Comparison of ENCODE assay signal across 8 cellular contexts in the genomic region with DNA sequence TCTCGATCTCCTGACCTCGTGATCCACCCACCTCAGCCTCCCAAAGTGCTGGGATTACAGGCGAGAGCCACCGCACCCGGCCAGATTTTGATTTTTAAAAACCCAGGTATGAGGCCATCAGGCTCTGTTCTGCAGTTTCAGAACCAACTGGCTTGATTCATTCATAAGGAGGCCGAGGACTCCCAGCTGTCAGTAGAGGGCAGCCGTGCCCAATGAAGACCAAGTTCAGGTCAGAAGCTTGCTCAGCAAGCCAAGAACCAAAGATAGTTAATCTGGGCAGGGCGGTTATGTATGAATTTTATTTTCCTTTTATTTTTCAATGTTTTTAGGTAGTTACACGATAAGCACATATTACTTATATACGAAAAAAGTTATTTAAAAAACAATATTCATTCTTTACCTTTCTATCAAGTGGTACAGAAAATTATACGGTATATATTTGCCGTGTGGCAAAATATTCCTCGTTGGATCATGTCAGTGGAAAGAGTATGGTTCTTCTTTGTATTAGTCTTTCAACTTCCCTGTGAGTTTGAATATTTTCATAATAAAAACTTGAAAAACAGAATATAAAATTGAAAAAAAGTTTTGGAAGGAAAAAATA. TPM values are rescaled to one million over a fixed set of nuclear protein-coding genes. Genes with fewer than 3 reads are reported as not detected.
A peak's percentile ranks its signal among the peaks of the same experiment; 100 is the strongest.
DNase-seq lines count a peak whose midpoint lies in the region; ATAC-seq and TF ChIP-seq lines count a peak whose summit lies in the region.
"Had no signal": no experiment of that assay in that cellular context is flagged by ENCODE, and none has a peak within 500 bp of the region (broad histone marks: within the 10 kb centered on the region; RNA-seq: fewer than 3 reads in every experiment).

No MANE protein-coding gene starts in this region.

- intact Hi-C loops in naive thymus-derived CD4-positive, alpha-beta T cell (cut with micrococcal nuclease): loop anchor here (1.0 to 5.0 kb wide), 8 partner anchors 18 to 375 kb away; partner anchors contain the start of genes ZFP62 (in 2 of the 2) and MGAT1 (in 1 of the 2)

- H3K36me3 ChIP-seq in naive thymus-derived CD4-positive, alpha-beta T cell (ENCODE audit: control insufficient read depth in 2 of 3, insufficient read depth in 3 of 3, low read length in 3 of 3): peaks cover 0 to 15% (median 0%) of the 10 kb centered on the region in 3 experiments

- H3K4me3 Mint-ChIP-seq in naive thymus-derived CD4-positive, alpha-beta T cell: no peak overlapping the region

- peak; percentile 87 for ATAC-seq in naive thymus-derived CD4-positive, alpha-beta T cell

- no peaks in the 10 kb centered on the region for H3K9me3 ChIP-seq in naive thymus-derived CD4-positive, alpha-beta T cell (ENCODE audit: control insufficient read depth in 2 of 3, low read length in 3 of 3)

- DNase-seq in GM04504 (ENCODE audit: low read depth) (peak; percentile 64), HEK293T (ENCODE audit: extremely low spot score) (peak; percentile 73), NCI-H774 (lab: John Stamatoyannopoulos, UW) (peak; percentile 56), erythroblast (lab: John Stamatoyannopoulos, UW) (peak; percentile 86 to 90)
- peak; percentile 64 for DNase-seq in activated CD8-positive, alpha-beta memory T cell treated with anti-CD3 and anti-CD28 coated beads, Interleukin-2, amount 50 U/mL, for 48 hours
- peak; percentile 45 to 78 (median 65) for DNase-seq in naive thymus-derived CD4-positive, alpha-beta T cell
- DNase-seq in stimulated activated naive CD4-positive, alpha-beta T cell treated with Interleukin-2 at 50 U/mL for 16 hours (lab: John Stamatoyannopoulos, UW): peak; percentile 71

- peaks cover 23 to 58% (median 46%) of the 10 kb centered on the region in 7 donors for H3K4me1 Mint-ChIP-seq in naive thymus-derived CD4-positive, alpha-beta T cell

- H3K4me3 ChIP-seq in naive thymus-derived CD4-positive, alpha-beta T cell (ENCODE audit: low read length): no peak overlapping the region

- peaks cover 0 to 7% of the 10 kb centered on the region in 2 donors for H3K4me1 ChIP-seq in naive thymus-derived CD4-positive, alpha-beta T cell (ENCODE audit: control insufficient read depth in 2 of 2, insufficient read depth in 2 of 2, low read length in 2 of 2)

- no peak overlapping the region for H3K27ac ChIP-seq in naive thymus-derived CD4-positive, alpha-beta T cell (ENCODE audit: low read depth, low read length)

- TF ChIP-seq POLR2A in erythroblast (IDR thresholded peaks at IDR 0.05; ENCODE audit: low read length): no peak

- peaks cover 0 to 9% (median 0%) of the 10 kb centered on the region in 5 donors for H3K36me3 Mint-ChIP-seq in naive thymus-derived CD4-positive, alpha-beta T cell

- H3K27me3 Mint-ChIP-seq in naive thymus-derived CD4-positive, alpha-beta T cell: no peaks in the 10 kb centered on the region

- H3K27ac Mint-ChIP-seq in naive thymus-derived CD4-positive, alpha-beta T cell: peak overlapping the region in 6 of 9 donors; percentile 8 to 76 (median 33)

- POLR2A ChIA-PET in HEK293T (lab: Yijun Ruan, JAX): no interaction called here
- POLR2A ChIA-PET in naive thymus-derived CD4-positive, alpha-beta T cell (lab: Charles Lee): interaction anchor here (1.4 to 2.3 kb wide), 6 partner anchors 10 to 84 kb away, joined by 3 to 10 read pairs (median 5); no protein-coding TSS in a partner anchor

- H3K9me3 Mint-ChIP-seq in naive thymus-derived CD4-positive, alpha-beta T cell: no peaks in the 10 kb centered on the region

- H3K27me3 ChIP-seq in naive thymus-derived CD4-positive, alpha-beta T cell (ENCODE audit: control insufficient read depth in 2 of 2, insufficient read depth in 2 of 2, low read length in 2 of 2): no peaks in the 10 kb centered on the region

- CTCF ChIA-PET in HEK293T (lab: Yijun Ruan, JAX): interaction anchor here (0.6 to 1.1 kb wide), 2 partner anchors 14 to 22 kb away, joined by 3 read pairs; no protein-coding TSS in a partner anchor
- CTCF ChIA-PET in naive thymus-derived CD4-positive, alpha-beta T cell (lab: Charles Lee): interaction anchor here (1.0 to 2.5 kb wide), 5 partner anchors 11 to 375 kb away, joined by 3 to 9 read pairs (median 6); no protein-coding TSS in a partner anchor

TF ChIP-seq in HEK293T, 16 proteins besides CTCF, POLR2A, EP300 and RAD21:
- TF ChIP-seq FOXM1 (IDR thresholded peaks at IDR 0.05; ENCODE audit: borderline replicate concordance) (no peak), L3MBTL2 (conservative IDR thresholded peaks at IDR 0.05) (no peak), LEF1 (IDR thresholded peaks at IDR 0.05; ENCODE audit: borderline replicate concordance) (no peak), ARNT (IDR thresholded peaks at IDR 0.05) (no peak), SUZ12 (IDR thresholded peaks at IDR 0.05) (no peak), FOXA1 (IDR thresholded peaks at IDR 0.05) (no peak), SP1 (IDR thresholded peaks at IDR 0.05) (no peak)
TF ChIP-seq in HEK293T: peak in this region for 0.

RNA-seq across cellular contexts. Expression of gene MGAT1, which starts 18.0 kb away (rescaled TPM):
- 100 to 1,000 TPM; 101 to 206 (median 196) TPM for total RNA-seq in naive thymus-derived CD4-positive, alpha-beta T cell
- polyA plus RNA-seq in naive thymus-derived CD4-positive, alpha-beta T cell: 100 to 1,000 TPM in 1 of 2 donors, 10 to 100 TPM in 1; 98.6 to 178 TPM

RNA-seq across cellular contexts. Expression of gene OR2Y1, which starts 44.7 kb away (rescaled TPM):
- total RNA-seq in naive thymus-derived CD4-positive, alpha-beta T cell: not detected
- polyA plus RNA-seq in naive thymus-derived CD4-positive, alpha-beta T cell: not detected
- total RNA-seq: skeletal muscle tissue had no signal
